ENCODE assay signal across 18 cellular contexts in genomic region chr2:31945572-31945935, GRCh38.
DNase-seq lines count a peak whose midpoint lies in the region; ATAC-seq, FAIRE-seq and TF ChIP-seq lines count a peak whose summit lies in the region.
"Had no signal": no experiment of that assay in that cellular context is flagged by ENCODE, and none has a peak within 500 bp of the region (broad histone marks: within the 10 kb centered on the region; RNA-seq: fewer than 3 reads in every experiment).

No MANE protein-coding gene starts in this region.

- H3K4me1 Mint-ChIP-seq in Caco-2 (ENCODE audit: low read depth, unreplicated experiment), result peaks cover 47% of the 10 kb centered on the region

- H3K4me3 ChIP-seq in Caco-2 (ENCODE audit: low read depth, low read length) (no peak overlapping the region), HEK293 (ENCODE audit: low read depth, low read length) (no peak overlapping the region), K562 (no peak overlapping the region), right cardiac atrium (ENCODE audit: low read length) (no peak overlapping the region)
- H3K4me3 ChIP-seq: BLaER1, ovary, Peyer's patch, skin epidermis, suprapubic skin had no signal

- ATAC-seq in K562, result peak; percentile 93
- peak; percentile 78 for ATAC-seq in omental fat pad (ENCODE audit: low FRiP score)
- ATAC-seq in right cardiac atrium, result no peak
- ATAC-seq: left ventricle myocardium superior had no signal

- peaks cover 4% of the 10 kb centered on the region; the same call in 1 of the 2 replicates for H4K20me1 ChIP-seq in K562 (replicated peaks; ENCODE audit: control insufficient read depth, insufficient read depth, low read length)

- peak overlapping the region; percentile 66 for H3K27ac Mint-ChIP-seq in Caco-2 (ENCODE audit: unreplicated experiment)

- H3K27me3 Mint-ChIP-seq in Caco-2 (ENCODE audit: insufficient read depth, unreplicated experiment), result no peaks in the 10 kb centered on the region

- H3K4me3 Mint-ChIP-seq in Caco-2 (ENCODE audit: unreplicated experiment), result no peak overlapping the region

- H3K9me3 ChIP-seq in Caco-2 (no peaks in the 10 kb centered on the region), HEK293 (ENCODE audit: control insufficient read depth, insufficient read depth, low read depth, low read length) (no peaks in the 10 kb centered on the region), K562 (replicated peaks; ENCODE audit: control insufficient read depth, insufficient read depth, low read depth, low read length) (no peaks in the 10 kb centered on the region), right cardiac atrium (ENCODE audit: control insufficient read depth, low read length) (no peaks in the 10 kb centered on the region)
- H3K9me3 ChIP-seq: BLaER1, ovary, Peyer's patch, SK-N-SH, suprapubic skin had no signal

- no peaks in the 10 kb centered on the region for H3K27me3 ChIP-seq in Caco-2 (replicated peaks; ENCODE audit: control insufficient read depth, insufficient read depth, low read length)
- no peaks in the 10 kb centered on the region for H3K27me3 ChIP-seq in K562 (ENCODE audit: control insufficient read depth in 2 of 2, insufficient read depth in 2 of 2, low read length in 2 of 2)
- no peaks in the 10 kb centered on the region for H3K27me3 ChIP-seq in right cardiac atrium (ENCODE audit: control insufficient read depth, insufficient read depth)
- H3K27me3 ChIP-seq: BLaER1, ovary, Peyer's patch, suprapubic skin had no signal

- peak overlapping the region in 1 of 2 experiments; percentile 1; a peak in 1 of 4 replicates for H3K9ac ChIP-seq in K562 (ENCODE audit: insufficient read depth in 1 of 2, low read depth in 2 of 2, low read length in 2 of 2)
- H3K9ac ChIP-seq: BLaER1, SK-N-SH had no signal

- POLR2A ChIA-PET in Caco-2 (lab: Charles Lee), result no interaction called here
- POLR2A ChIA-PET in HEK293 (lab: Yijun Ruan, JAX), result no interaction called here
- POLR2A ChIA-PET in K562 (lab: Yijun Ruan, JAX), result no interaction called here

- H2AFZ ChIP-seq in K562 (ENCODE audit: low read depth, low read length), result no peak overlapping the region; the same call in 1 of the 2 replicates

- no peaks in the 10 kb centered on the region for H3K9me3 Mint-ChIP-seq in Caco-2 (ENCODE audit: unreplicated experiment)

- no peak for TF ChIP-seq POLR2A in K562 (conservative IDR thresholded peaks at IDR 0.05)

- peak; percentile 72 for FAIRE-seq in K562 (lab: Jason Lieb, UNC)
- FAIRE-seq: bronchial epithelial cell had no signal

- BruUV-seq in Caco-2 (replicated peaks; lab: Mats Ljungman, UMichigan) (no TSS peak), K562 (replicated peaks; lab: Mats Ljungman, UMichigan) (no TSS peak)

- H3K9me1 ChIP-seq in K562 (ENCODE audit: control insufficient read depth, insufficient read depth, low read length), result no peaks in the 10 kb centered on the region

- H3K4me1 ChIP-seq in Caco-2, result peaks cover 53% of the 10 kb centered on the region
- H3K4me1 ChIP-seq in HEK293 (ENCODE audit: control insufficient read depth, insufficient read depth, low read length), result peaks cover 5% of the 10 kb centered on the region; the same call in 1 of the 2 replicates
- H3K4me1 ChIP-seq in K562 (replicated peaks in 1 of 2; ENCODE audit: control insufficient read depth in 2 of 2, insufficient read depth in 2 of 2, low read length in 2 of 2), result peaks cover 0 to 25% of the 10 kb centered on the region in 2 experiments; a peak in 3 of 5 replicates
- H3K4me1 ChIP-seq in right cardiac atrium (ENCODE audit: control insufficient read depth, insufficient read depth, low read length), result no peaks in the 10 kb centered on the region
- H3K4me1 ChIP-seq: BLaER1, Peyer's patch had no signal

- DNase-seq in Caco-2, result peak in 1 of 2 experiments; percentile 23
- DNase-seq in K562 (ENCODE audit: extremely low read depth in 1 of 4, low spot score in 3 of 4), result peak; percentile 24 to 76 (median 36)
- no peak for DNase-seq in omental fat pad (ENCODE audit: low spot score)
- no peak for DNase-seq in medulla oblongata (ENCODE audit: extremely low spot score)
- DNase-seq in right cardiac atrium, result no peak
- DNase-seq in NCI-H69 (lab: John Stamatoyannopoulos, UW), result no peak
- DNase-seq: activated CD4-positive, alpha-beta T cell treated with anti-CD3 and anti-CD28 coated beads, Interleukin-2, amount 50 U/mL, for 1 hour; left ventricle myocardium superior; NCI-H1436 treated with DMSO at 0.1 percent for 48 hours; ovary; Peyer's patch; SK-N-SH; stimulated activated CD4-positive, alpha-beta T cell treated with anti-CD3 and anti-CD28 coated beads, Interleukin-4, amount 100 ng/mL, for 24 hours had no signal

- no peak for TF ChIP-seq CTCF in Caco-2 (IDR thresholded peaks at IDR 0.05; ENCODE audit: insufficient read depth in 1 of 2, low read depth in 1 of 2, low read length in 1 of 2, severe bottlenecking in 1 of 2, unreplicated experiment in 1 of 2)
- no peak for TF ChIP-seq CTCF in HEK293 (tag by site-specific recombination; IDR thresholded peaks at IDR 0.05)
- TF ChIP-seq CTCF in K562 (IDR thresholded peaks at IDR 0.05 in 2 of 3, conservative IDR thresholded peaks at IDR 0.05 in 1 of 3; ENCODE audit: insufficient read depth in 2 of 3, low read depth in 1 of 3, low read length in 3 of 3), result peak in 1 of 3 experiments; percentile 25; a peak in 2 of 6 replicates
- no peak for TF ChIP-seq CTCF in omental fat pad (IDR thresholded peaks at IDR 0.05)

- intact Hi-C loops in Caco-2 (cut with micrococcal nuclease; ENCODE audit: unreplicated experiment), result loop anchor here (5.0 kb wide), 1 partner anchor 37 kb away; no protein-coding TSS in a partner anchor
- intact Hi-C loops in K562 (cut with micrococcal nuclease), result no loop called here
- intact Hi-C loops in right cardiac atrium (cut with DNase I), result no loop called here

- peak in 1 of 2 experiments; percentile 44; a peak in 2 of 4 replicates for TF ChIP-seq RAD21 in K562 (CRISPR knock-in tag; conservative IDR thresholded peaks at IDR 0.05 in 1 of 2, IDR thresholded peaks at IDR 0.05 in 1 of 2)

- H3K4me2 ChIP-seq in K562 (ENCODE audit: insufficient read depth, low read length), result peak overlapping the region; percentile 43
- H3K4me2 ChIP-seq: BLaER1, SK-N-SH had no signal

- H3K27ac ChIP-seq in HEK293 (ENCODE audit: extremely low read depth, low read depth, low read length), result no peak overlapping the region
- H3K27ac ChIP-seq in K562 (ENCODE audit: extremely low read depth, low read depth, low read length), result peak overlapping the region; percentile 68
- no peak overlapping the region for H3K27ac ChIP-seq in right cardiac atrium (ENCODE audit: low read length)
- H3K27ac ChIP-seq: BLaER1, ovary, Peyer's patch, skin epidermis, suprapubic skin had no signal

- no peaks in the 10 kb centered on the region for H3K36me3 Mint-ChIP-seq in Caco-2 (ENCODE audit: insufficient read depth, unreplicated experiment)

- WGBS in K562 (ENCODE audit: insufficient coverage, low coverage, missing lambda C conversion rate), result 0% methylated on average over 1 of the region's 1 CpG
- 14% methylated on average over 1 of the region's 1 CpG for WGBS in right cardiac atrium

- H3K79me2 ChIP-seq in K562 (ENCODE audit: control insufficient read depth, insufficient read depth, low read length), result peaks cover 74% of the 10 kb centered on the region

- H3K36me3 ChIP-seq in Caco-2 (ENCODE audit: control insufficient read depth, insufficient read depth, low read length), result peaks cover 2% of the 10 kb centered on the region; the same call in 1 of the 2 replicates
- H3K36me3 ChIP-seq in HEK293 (ENCODE audit: control insufficient read depth in 2 of 2, insufficient read depth in 1 of 2, low read length in 2 of 2), result peaks cover 0 to 11% of the 10 kb centered on the region in 2 experiments
- H3K36me3 ChIP-seq in K562 (ENCODE audit: control insufficient read depth, insufficient read depth, low read length), result peaks cover 25% of the 10 kb centered on the region; the same call in 1 of the 3 replicates
- H3K36me3 ChIP-seq: ovary had no signal

- CTCF ChIA-PET in Caco-2 (lab: Charles Lee), result no interaction called here
- CTCF ChIA-PET in HEK293 (lab: Yijun Ruan, JAX), result no interaction called here
- CTCF ChIA-PET in K562 (lab: Yijun Ruan, JAX; ENCODE audit: low intra/inter-chr PET ratio), result no interaction called here

- TF ChIP-seq EP300 in K562 (IDR thresholded peaks at IDR 0.05; ENCODE audit: low read length), result 0 out of 2 replicates have a peak, but pooled peaks have one; percentile 20

- in situ Hi-C loops in K562 (cut with MboI), result no loop called here

TF ChIP-seq in HEK293, 187 proteins besides CTCF, POLR2A, EP300 and RAD21 (continues in another document):
- TF ChIP-seq ZNF558 (tag by site-specific recombination; IDR thresholded peaks at IDR 0.05) (no peak), TCF7L2 (IDR thresholded peaks at IDR 0.05; ENCODE audit: borderline replicate concordance, low read depth, low read length) (peak; percentile 41; the same call in 1 of the 2 replicates)

TF ChIP-seq in K562, 482 proteins besides CTCF, POLR2A, EP300 and RAD21 (continues in another document):
- TF ChIP-seq ZBTB8A (IDR thresholded peaks at IDR 0.05; ENCODE audit: partially characterized antibody) (no peak), TAF9B (IDR thresholded peaks at IDR 0.05; ENCODE audit: partially characterized antibody) (no peak), ZNF232 (CRISPR knock-in tag; IDR thresholded peaks at IDR 0.05) (no peak), ZBTB49 (CRISPR knock-in tag; IDR thresholded peaks at IDR 0.05; ENCODE audit: borderline replicate concordance) (no peak), SAFB (IDR thresholded peaks at IDR 0.05; ENCODE audit: borderline replicate concordance, low read depth, low read length) (no peak)

Comparison
In these comparisons a context has a peak if more than half of its experiments do, and no peak if none do; other contexts are left out.
1. DNase-seq: peak in K562 (4 of 4); none in omental fat pad (single experiment), medulla oblongata (single experiment), right cardiac atrium (0 of 3) and NCI-H69 (single experiment).
2. ATAC-seq: peak in K562 (single experiment) and omental fat pad (single experiment); none in right cardiac atrium (0 of 2).